13 cellular contexts compared by ENCODE assay signal in genomic region chr18:79872423-79872822, GRCh38.
"Had no signal": no experiment of that assay in that cellular context is flagged by ENCODE, and none has a peak within 500 bp of the region (broad histone marks: within the 10 kb centered on the region; RNA-seq: fewer than 3 reads in every experiment).

No MANE protein-coding gene starts in this region.

- H3K9me3 ChIP-seq: gastroesophageal sphincter, left ventricle myocardium inferior, sigmoid colon, SK-N-SH, thoracic aorta had no signal

- H2AFZ ChIP-seq: hepatocyte had no signal

- H3K27ac ChIP-seq: gastroesophageal sphincter, hepatocyte, left ventricle myocardium inferior, sigmoid colon, stomach, thoracic aorta had no signal

- H3K4me1 ChIP-seq: gastroesophageal sphincter, left ventricle myocardium inferior, sigmoid colon had no signal

- H3K4me3 ChIP-seq: dorsolateral prefrontal cortex, gastroesophageal sphincter, hepatocyte, left ventricle myocardium inferior, sigmoid colon, stomach, thoracic aorta had no signal

- H3K4me2 ChIP-seq: hepatocyte, SK-N-SH had no signal

- H3K36me3 ChIP-seq: gastroesophageal sphincter, left ventricle myocardium inferior, sigmoid colon, stomach, thoracic aorta had no signal

- H3K9ac ChIP-seq: SK-N-SH had no signal

- ATAC-seq: gastroesophageal sphincter had no signal

- DNase-seq: activated CD4-positive, alpha-beta T cell treated with anti-CD3 and anti-CD28 coated beads, Interleukin-2, amount 50 U/mL, for 48 hours; activated gamma-delta T cell treated with Interleukin-2 at 50 U/mL for 16 hours; activated naive CD8-positive, alpha-beta T cell treated with anti-CD3 and anti-CD28 coated beads for 36 hours; anterior cingulate cortex; left ventricle myocardium inferior; sigmoid colon; stimulated activated CD4-positive, alpha-beta T cell treated with anti-CD3 and anti-CD28 coated beads, Interleukin-1b, Interleukin-23, amount 100 ng/mL, for 48 hours; stomach had no signal

- H3K27me3 ChIP-seq: hepatocyte had no signal
